1 cellular context compared by ENCODE assay signal in genomic region chr7:128832880-128833147, GRCh38.
A peak's percentile ranks its signal among the peaks of the same experiment; 100 is the strongest.
TF ChIP-seq lines count a peak whose summit lies in the region.

No MANE protein-coding gene starts in this region.

TF ChIP-seq in K562, 482 proteins besides CTCF, POLR2A, EP300 and RAD21:
- 0 out of 4 replicates have a peak, but pooled peaks of 1 of the 2 experiments have one; percentile 23 for TF ChIP-seq HDAC1 (IDR thresholded peaks at IDR 0.05)
- no peak for TF ChIP-seq GATAD2A (IDR thresholded peaks at IDR 0.05)
- no peak for TF ChIP-seq PTTG1 (tag; IDR thresholded peaks at IDR 0.05; ENCODE audit: low read depth)
- TF ChIP-seq GTF3C2 (IDR thresholded peaks at IDR 0.05; ENCODE audit: borderline replicate concordance, extremely low read depth, insufficient read length): no peak
- 0 out of 2 replicates have a peak, but pooled peaks have one; percentile 10 for TF ChIP-seq CREB3 (tag; conservative IDR thresholded peaks at IDR 0.05; ENCODE audit: low read depth)
- TF ChIP-seq RFX1 (IDR thresholded peaks at IDR 0.05): no peak
- TF ChIP-seq PYGO2 (tag; IDR thresholded peaks at IDR 0.05): no peak
- no peak for TF ChIP-seq TSHZ1 (CRISPR knock-in tag; IDR thresholded peaks at IDR 0.05)
- no peak for TF ChIP-seq RBM25 (IDR thresholded peaks at IDR 0.05; ENCODE audit: low read depth, low read length, severe bottlenecking)
- 0 out of 2 replicates have a peak, but pooled peaks have one; percentile 9 for TF ChIP-seq ZBTB17 (CRISPR knock-in tag; IDR thresholded peaks at IDR 0.05)
- TF ChIP-seq RBBP5 (IDR thresholded peaks at IDR 0.05; ENCODE audit: borderline replicate concordance, insufficient read depth, low read length, poor library complexity, severe bottlenecking): peak; percentile 18
- no peak for TF ChIP-seq ZNF583 (CRISPR knock-in tag; IDR thresholded peaks at IDR 0.05)
- peak; percentile 17; the same call in 1 of the 2 replicates for TF ChIP-seq IFI16 (CRISPR knock-in tag; IDR thresholded peaks at IDR 0.05)
- TF ChIP-seq FOXJ2 (tag; IDR thresholded peaks at IDR 0.05): 0 out of 2 replicates have a peak, but pooled peaks have one; percentile 26
- TF ChIP-seq ATF4 (CRISPR knock-in tag; IDR thresholded peaks at IDR 0.05): peak; percentile 5
- no peak for TF ChIP-seq ZNF518B (CRISPR knock-in tag; IDR thresholded peaks at IDR 0.05)
- TF ChIP-seq DACH1 (IDR thresholded peaks at IDR 0.05; ENCODE audit: partially characterized antibody): no peak
- peak in 1 of 2 experiments; percentile 10; a peak in 1 of 4 replicates for TF ChIP-seq MNT (conservative IDR thresholded peaks at IDR 0.05)
- TF ChIP-seq NR2F6 (CRISPR knock-in tag; IDR thresholded peaks at IDR 0.05): no peak
- no peak for TF ChIP-seq ZNF165 (CRISPR knock-in tag; IDR thresholded peaks at IDR 0.05; ENCODE audit: borderline replicate concordance)
- no peak for TF ChIP-seq XRCC4 (IDR thresholded peaks at IDR 0.05; ENCODE audit: extremely low read depth, insufficient read depth, insufficient read length)
- TF ChIP-seq SAP30 (IDR thresholded peaks at IDR 0.05; ENCODE audit: borderline replicate concordance, insufficient read depth, low read depth, low read length, poor library complexity, severe bottlenecking): peak; percentile 3
- TF ChIP-seq NKRF (IDR thresholded peaks at IDR 0.05; ENCODE audit: borderline replicate concordance): peak; percentile 72; the same call in 1 of the 2 replicates
- peak; percentile 7; the same call in 1 of the 2 replicates for TF ChIP-seq PML (IDR thresholded peaks at IDR 0.05; ENCODE audit: low read length)
- peak; percentile 59; the same call in 1 of the 2 replicates for TF ChIP-seq TFAP4 (CRISPR knock-in tag; IDR thresholded peaks at IDR 0.05; ENCODE audit: borderline replicate concordance)
- TF ChIP-seq SMARCB1 (IDR thresholded peaks at IDR 0.05; ENCODE audit: insufficient read length, low read depth): peak; percentile 3
- TF ChIP-seq PHF21A (IDR thresholded peaks at IDR 0.05; ENCODE audit: borderline replicate concordance, low read depth): no peak
- TF ChIP-seq HMGXB4 (CRISPR knock-in tag; IDR thresholded peaks at IDR 0.05): no peak
- no peak for TF ChIP-seq KAT8 (IDR thresholded peaks at IDR 0.05; ENCODE audit: low read depth)
- no peak for TF ChIP-seq FOXJ3 (CRISPR knock-in tag; IDR thresholded peaks at IDR 0.05)
- TF ChIP-seq DMBX1 (CRISPR knock-in tag; IDR thresholded peaks at IDR 0.05; ENCODE audit: borderline replicate concordance): no peak
- TF ChIP-seq ETS1 (conservative IDR thresholded peaks at IDR 0.05; ENCODE audit: control insufficient read depth, low read depth, low read length): peak; percentile 42; the same call in 1 of the 2 replicates
- TF ChIP-seq SP1 (CRISPR knock-in tag; IDR thresholded peaks at IDR 0.05): peak; percentile 19
- 0 out of 2 replicates have a peak, but pooled peaks have one; percentile 38 for TF ChIP-seq ZNF431 (CRISPR knock-in tag; IDR thresholded peaks at IDR 0.05)
- 0 out of 4 replicates have a peak, but pooled peaks of 1 of the 2 experiments have one; percentile 0 for TF ChIP-seq TEAD1 (CRISPR knock-in tag; IDR thresholded peaks at IDR 0.05)
TF ChIP-seq in K562: peak in this region for 17.
